23 cellular contexts compared by ENCODE assay signal in the genomic region with DNA sequence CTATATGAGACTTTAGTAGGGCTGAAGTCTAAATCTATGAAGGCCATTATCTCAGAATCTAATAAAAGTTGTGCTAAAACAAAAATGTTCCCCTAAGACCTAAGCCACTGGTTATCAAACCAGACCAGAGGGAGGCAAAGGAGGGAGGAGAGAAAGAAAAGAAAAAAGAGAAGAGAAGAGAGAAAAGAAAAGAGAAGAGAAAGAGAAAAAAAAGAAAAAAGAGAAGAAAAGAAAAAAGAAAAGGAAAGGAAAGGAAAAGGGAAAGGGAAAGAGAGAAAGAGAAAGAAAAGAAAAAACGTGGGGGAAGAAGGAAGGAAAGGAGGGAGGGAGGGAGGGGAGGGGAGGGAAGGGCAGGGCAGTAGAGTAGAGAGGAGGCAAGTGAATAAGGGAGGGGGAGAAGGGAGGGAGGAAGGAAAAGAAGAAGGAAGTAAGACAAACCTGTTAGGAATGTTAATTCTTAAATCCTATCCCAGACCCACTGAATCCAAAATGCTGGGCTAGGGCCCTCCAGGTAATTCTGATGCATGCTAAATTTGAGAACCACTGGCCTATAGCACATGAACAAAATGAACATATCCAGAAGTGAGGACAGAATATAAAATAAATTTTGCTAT.
"Had no signal": no experiment of that assay in that cellular context is flagged by ENCODE, and none has a peak within 500 bp of the region (broad histone marks: within the 10 kb centered on the region; RNA-seq: fewer than 3 reads in every experiment).

No MANE protein-coding gene starts in this region.

- H3K4me3 Mint-ChIP-seq: activated CD4-positive, alpha-beta memory T cell treated with anti-CD3 and anti-CD28 coated beads for 36 hours; activated naive CD4-positive, alpha-beta T cell treated with anti-CD3 and anti-CD28 coated beads, Interleukin-2, amount 10 ng/mL, durations not matched to agents 7 days and 5 days; activated T-cell treated with anti-CD3 and anti-CD28 coated beads, Interleukin-2, amount 50 U/mL, for 4 hours; endodermal cell; natural killer cell; neural progenitor cell; T-cell; T-helper 2 cell treated with Interferon-gamma antibody and Interleukin-4, amounts not matched to agents 5 μg/mL and 100 μg/mL, for 36 hours had no signal

- H3K27ac Mint-ChIP-seq: activated CD4-positive, alpha-beta memory T cell treated with anti-CD3 and anti-CD28 coated beads for 36 hours; activated naive CD4-positive, alpha-beta T cell treated with anti-CD3 and anti-CD28 coated beads, Interleukin-2, amount 10 ng/mL, durations not matched to agents 7 days and 5 days; endodermal cell; neural progenitor cell; T-cell; T-helper 2 cell treated with Interferon-gamma antibody and Interleukin-4, amounts not matched to agents 5 μg/mL and 100 μg/mL, for 36 hours had no signal

- DNase-seq: activated CD4-positive, alpha-beta memory T cell treated with anti-CD3 and anti-CD28 coated beads for 36 hours; activated CD4-positive, alpha-beta T cell treated with anti-CD3 and anti-CD28 coated beads for 4 hours; activated effector memory CD4-positive, alpha-beta T cell treated with Interleukin-2 at 50 U/mL for 16 hours; activated naive CD4-positive, alpha-beta T cell treated with anti-CD3 and anti-CD28 coated beads, Interleukin-2, amount 10 ng/mL, durations not matched to agents 7 days and 5 days; activated T-cell treated with anti-CD3 and anti-CD28 coated beads, Interleukin-2, amount 50 U/mL, for 4 hours; amniotic stem cell; brain microvascular endothelial cell; caudate nucleus; endodermal cell; foreskin fibroblast; heart left ventricle; hypothalamus; natural killer cell; occipital lobe; stimulated activated CD4-positive, alpha-beta T cell treated with anti-CD3 and anti-CD28 coated beads, Interleukin-2, amount 100 ng/mL, for 48 hours; stimulated activated naive CD4-positive, alpha-beta T cell treated with Interleukin-2 at 50 U/mL for 16 hours; T-cell had no signal

- H3K4me2 ChIP-seq: neural progenitor cell had no signal

- H3K27me3 ChIP-seq: brain microvascular endothelial cell, heart left ventricle, neural progenitor cell, right atrium auricular region, tibial nerve had no signal

- H3K4me1 ChIP-seq: neural progenitor cell, right atrium auricular region had no signal

- FAIRE-seq: astrocyte had no signal

- H3K9ac ChIP-seq: neural progenitor cell had no signal

- H3K4me3 ChIP-seq: heart left ventricle, neural progenitor cell, right atrium auricular region, tibial nerve had no signal

- H3K4me1 Mint-ChIP-seq: activated naive CD4-positive, alpha-beta T cell treated with anti-CD3 and anti-CD28 coated beads, Interleukin-2, amount 10 ng/mL, durations not matched to agents 7 days and 5 days; endodermal cell; neural progenitor cell had no signal

- ATAC-seq: activated T-cell treated with anti-CD3 and anti-CD28 coated beads, Interleukin-2, amount 50 U/mL, for 4 hours; esophagus mucosa; heart left ventricle; natural killer cell; T-cell had no signal

- H3K9me3 ChIP-seq: heart left ventricle, right atrium auricular region, tibial nerve had no signal

- H3K27ac ChIP-seq: brain microvascular endothelial cell, heart left ventricle, neural progenitor cell, right atrium auricular region, tibial nerve had no signal

- H3K9me3 Mint-ChIP-seq: activated CD4-positive, alpha-beta memory T cell treated with anti-CD3 and anti-CD28 coated beads for 36 hours; activated naive CD4-positive, alpha-beta T cell treated with anti-CD3 and anti-CD28 coated beads, Interleukin-2, amount 10 ng/mL, durations not matched to agents 7 days and 5 days; activated T-cell treated with anti-CD3 and anti-CD28 coated beads, Interleukin-2, amount 50 U/mL, for 4 hours; endodermal cell; natural killer cell; neural progenitor cell; T-cell; T-helper 2 cell treated with Interferon-gamma antibody and Interleukin-4, amounts not matched to agents 5 μg/mL and 100 μg/mL, for 36 hours had no signal

- H3K36me3 Mint-ChIP-seq: activated naive CD4-positive, alpha-beta T cell treated with anti-CD3 and anti-CD28 coated beads, Interleukin-2, amount 10 ng/mL, durations not matched to agents 7 days and 5 days; natural killer cell; neural progenitor cell had no signal

- H2AFZ ChIP-seq: neural progenitor cell had no signal

- H3K27me3 Mint-ChIP-seq: activated CD4-positive, alpha-beta memory T cell treated with anti-CD3 and anti-CD28 coated beads for 36 hours; activated naive CD4-positive, alpha-beta T cell treated with anti-CD3 and anti-CD28 coated beads, Interleukin-2, amount 10 ng/mL, durations not matched to agents 7 days and 5 days; T-cell had no signal

- H3K36me3 ChIP-seq: brain microvascular endothelial cell, heart left ventricle, neural progenitor cell, right atrium auricular region, tibial nerve had no signal
